In genomic region chr2:234308073-234308813, GRCh38 we compare ENCODE assay signal across 11 cellular contexts.
DNase-seq lines count a peak whose midpoint lies in the region; ATAC-seq, FAIRE-seq and TF ChIP-seq lines count a peak whose summit lies in the region.
"Had no signal": no experiment of that assay in that cellular context is flagged by ENCODE, and none has a peak within 500 bp of the region (broad histone marks: within the 10 kb centered on the region; RNA-seq: fewer than 3 reads in every experiment).

No MANE protein-coding gene starts in this region.

- peaks cover 3% of the 10 kb centered on the region; the same call in 1 of the 2 replicates for H3K9me3 ChIP-seq in Panc1 (ENCODE audit: control insufficient read depth, insufficient read depth, low read depth, low read length)
- no peaks in the 10 kb centered on the region for H3K9me3 ChIP-seq in tibial artery

- H3K4me3 ChIP-seq in Panc1 (ENCODE audit: low read depth in 2 of 2, low read length in 2 of 2), result no peak overlapping the region
- no peak overlapping the region for H3K4me3 ChIP-seq in tibial artery

- TF ChIP-seq POLR2A in GM12892 (IDR thresholded peaks at IDR 0.05; ENCODE audit: low read depth, low read length), result no peak

- CTCF ChIA-PET in Panc1 (lab: Charles Lee), result no interaction called here

- POLR2A ChIA-PET in Panc1 (lab: Charles Lee), result no interaction called here

- H3K27me3 ChIP-seq in Panc1 (ENCODE audit: control insufficient read depth, insufficient read depth, low read length) (no peaks in the 10 kb centered on the region), tibial artery (no peaks in the 10 kb centered on the region)

- DNase-seq in GM12892 (ENCODE audit: insufficient read length) (no peak), Panc1 (ENCODE audit: low read depth, low spot score) (no peak), chondrocyte (ENCODE audit: low spot score) (no peak), NCI-H526 (lab: John Stamatoyannopoulos, UW) (no peak), tibial artery (no peak), Right ventricle myocardium inferior (ENCODE audit: missing footprints) (no peak)
- DNase-seq in stimulated activated effector memory CD8-positive, alpha-beta T cell treated with anti-CD3 and anti-CD28 coated beads, Interleukin-12 subunit alpha, Interleukin-12 subunit beta, amount 100 ng/mL, for 72 hours (ENCODE audit: low spot score in 2 of 2), result no peak
- DNase-seq in stimulated activated CD4-positive, alpha-beta T cell treated with anti-CD3 and anti-CD28 coated beads, Interleukin-4, amount 100 ng/mL, for 24 hours, result no peak
- DNase-seq: left ventricle myocardium superior, NCI-H510A treated with DMSO at 0.1 percent for 48 hours had no signal

- H3K27ac ChIP-seq in Panc1 (ENCODE audit: low read length), result peak overlapping the region; percentile 81
- no peak overlapping the region for H3K27ac ChIP-seq in tibial artery

- H3K27ac Mint-ChIP-seq in chondrocyte (ENCODE audit: unreplicated experiment), result peak overlapping the region; percentile 82
- peak overlapping the region; percentile 83 for H3K27ac Mint-ChIP-seq in stimulated activated effector memory CD8-positive, alpha-beta T cell treated with anti-CD3 and anti-CD28 coated beads, Interleukin-12 subunit alpha, Interleukin-12 subunit beta, amount 100 ng/mL, for 72 hours

- no peaks in the 10 kb centered on the region for H3K27me3 Mint-ChIP-seq in chondrocyte (ENCODE audit: low read depth)

- intact Hi-C loops in Panc1 (cut with micrococcal nuclease; ENCODE audit: unreplicated experiment) (loop anchor here (5.0 kb wide), 1 partner anchor 39 kb away; no protein-coding TSS in a partner anchor), tibial artery (cut with DNase I; ENCODE audit: low total_unique reads) (no loop called here), Right ventricle myocardium inferior (cut with DNase I) (no loop called here)

- TF ChIP-seq CTCF in Panc1 (IDR thresholded peaks at IDR 0.05), result no peak
- TF ChIP-seq CTCF in chondrocyte (IDR thresholded peaks at IDR 0.05), result peak; percentile 37
- TF ChIP-seq CTCF in tibial artery (IDR thresholded peaks at IDR 0.05), result no peak

- BruUV-seq in Panc1 (replicated peaks; lab: Mats Ljungman, UMichigan), result no TSS peak

- H3K9me3 Mint-ChIP-seq in chondrocyte (ENCODE audit: low read depth), result peaks cover 4% of the 10 kb centered on the region
- no peaks in the 10 kb centered on the region for H3K9me3 Mint-ChIP-seq in stimulated activated effector memory CD8-positive, alpha-beta T cell treated with anti-CD3 and anti-CD28 coated beads, Interleukin-12 subunit alpha, Interleukin-12 subunit beta, amount 100 ng/mL, for 72 hours

- peaks cover 32% of the 10 kb centered on the region for H3K4me1 Mint-ChIP-seq in chondrocyte (ENCODE audit: low read depth)
- H3K4me1 Mint-ChIP-seq in stimulated activated effector memory CD8-positive, alpha-beta T cell treated with anti-CD3 and anti-CD28 coated beads, Interleukin-12 subunit alpha, Interleukin-12 subunit beta, amount 100 ng/mL, for 72 hours, result peaks cover 48% of the 10 kb centered on the region

- H3K4me1 ChIP-seq in Panc1 (ENCODE audit: control insufficient read depth, insufficient read depth, low read length), result peaks cover 19% of the 10 kb centered on the region
- H3K4me1 ChIP-seq in tibial artery, result peaks cover 0 to 4% (median 0%) of the 10 kb centered on the region in 4 donors

- in situ Hi-C loops in Panc1 (cut with HindIII; ENCODE audit: low pct_unique_long_range_greater_than_20kb, low sequenced_read_pairs), result no loop called here

- H3K36me3 ChIP-seq in Panc1 (ENCODE audit: control insufficient read depth, insufficient read depth, low read length) (no peaks in the 10 kb centered on the region), tibial artery (no peaks in the 10 kb centered on the region)

- FAIRE-seq in GM12892 (lab: Jason Lieb, UNC), result peak; percentile 21
- FAIRE-seq: G401.6 had no signal

- no peaks in the 10 kb centered on the region for H3K36me3 Mint-ChIP-seq in chondrocyte (ENCODE audit: low read depth)
- H3K36me3 Mint-ChIP-seq in stimulated activated effector memory CD8-positive, alpha-beta T cell treated with anti-CD3 and anti-CD28 coated beads, Interleukin-12 subunit alpha, Interleukin-12 subunit beta, amount 100 ng/mL, for 72 hours, result peaks cover 5% of the 10 kb centered on the region

- H3K4me3 Mint-ChIP-seq in chondrocyte (ENCODE audit: unreplicated experiment), result no peak overlapping the region
- H3K4me3 Mint-ChIP-seq in stimulated activated effector memory CD8-positive, alpha-beta T cell treated with anti-CD3 and anti-CD28 coated beads, Interleukin-12 subunit alpha, Interleukin-12 subunit beta, amount 100 ng/mL, for 72 hours, result peak overlapping the region; percentile 35

- ATAC-seq in Panc1, result no peak
- ATAC-seq in stimulated activated effector memory CD8-positive, alpha-beta T cell treated with anti-CD3 and anti-CD28 coated beads, Interleukin-12 subunit alpha, Interleukin-12 subunit beta, amount 100 ng/mL, for 72 hours, result no peak
- ATAC-seq in Right ventricle myocardium inferior, result no peak
